In genomic region chr5:168291961-168292782, GRCh38 we compare ENCODE assay signal across 8 cellular contexts. TPM values are rescaled to one million over a fixed set of nuclear protein-coding genes. Genes with fewer than 3 reads are reported as not detected.
DNase-seq lines count a peak whose midpoint lies in the region; ATAC-seq and TF ChIP-seq lines count a peak whose summit lies in the region.

No MANE protein-coding gene starts in this region.

- no peak for TF ChIP-seq EP300 in sigmoid colon (IDR thresholded peaks at IDR 0.05)

- WGBS in sigmoid colon, 2 donors, result 1 to 3% methylated on average over 65 of the region's 65 CpGs

- no peak for TF ChIP-seq POLR2A in sigmoid colon (IDR thresholded peaks at IDR 0.05)

- no peak overlapping the region for H3K27ac ChIP-seq in SK-N-MC
- no peak overlapping the region for H3K27ac ChIP-seq in foreskin keratinocyte
- H3K27ac ChIP-seq in sigmoid colon, result no peak overlapping the region

- H3K27me3 ChIP-seq in foreskin keratinocyte, result no peaks in the 10 kb centered on the region
- H3K27me3 ChIP-seq in sigmoid colon, result peaks cover 6 to 45% (median 30%) of the 10 kb centered on the region in 3 donors

- H3K9me3 ChIP-seq in SK-N-MC (ENCODE audit: low read depth, low read length), result no peaks in the 10 kb centered on the region
- H3K9me3 ChIP-seq in sigmoid colon, result no peaks in the 10 kb centered on the region

- H3K36me3 ChIP-seq in SK-N-MC (ENCODE audit: insufficient read depth, low read length) (no peaks in the 10 kb centered on the region), sigmoid colon (no peaks in the 10 kb centered on the region)

- intact Hi-C loops in sigmoid colon (cut with DNase I), result no loop called here

- TF ChIP-seq CTCF in foreskin keratinocyte (conservative IDR thresholded peaks at IDR 0.05) (peak; percentile 27), sigmoid colon (IDR thresholded peaks at IDR 0.05) (no peak)

- peak; percentile 8 for ATAC-seq in HG02870 (IDR thresholded peaks at IDR 0.05; ENCODE audit: unreplicated experiment)
- peak; percentile 3 for ATAC-seq in foreskin keratinocyte
- no peak for ATAC-seq in GM19324 (IDR thresholded peaks at IDR 0.05; ENCODE audit: low FRiP score, unreplicated experiment)

- H3K9ac ChIP-seq in SK-N-MC (ENCODE audit: insufficient read length), result no peak overlapping the region

- peak; percentile 44 for DNase-seq in NCI-H146 (lab: John Stamatoyannopoulos, UW)
- no peak for DNase-seq in NCI-H146 treated with DMSO at 0.1 percent for 48 hours (lab: John Stamatoyannopoulos, UW; ENCODE audit: unreplicated experiment)
- no peak for DNase-seq in SK-N-MC (ENCODE audit: low read depth, low spot score)
- no peak for DNase-seq in foreskin keratinocyte
- DNase-seq in sigmoid colon, result no peak
- DNase-seq in COLO829 (ENCODE audit: low spot score), result no peak

- H3K4me1 ChIP-seq in foreskin keratinocyte (peaks cover 14% of the 10 kb centered on the region), sigmoid colon (peaks cover 0 to 18% (median 14%) of the 10 kb centered on the region in 4 donors)

- H3K4me3 ChIP-seq in SK-N-MC (peak overlapping the region; percentile 66; the same call in 1 of the 2 replicates), sigmoid colon (peak overlapping the region in 3 of 4 donors; percentile 35 to 52 (median 50))

RNA-seq across cellular contexts. Expression of gene WWC1, which starts 0.7 kb away (rescaled TPM):
- 32.7 and 37.9 TPM in 2 replicates for total RNA-seq in foreskin keratinocyte
- polyA plus RNA-seq in foreskin keratinocyte, result 18.1 and 20.1 TPM in 2 replicates
- total RNA-seq in sigmoid colon, result 1 to 10 TPM in 1 of 4 donors, under 1 TPM in 2, not detected in 1; 0.27 to 1.1 (median 0.28) TPM
- polyA plus RNA-seq in sigmoid colon, result 10 to 100 TPM; 11.4 to 15.4 (median 15.0) TPM

Comparison
In these comparisons a context has a peak if more than half of its experiments do, and no peak if none do; other contexts are left out.
1. RNA of gene WWC1, which starts 0.7 kb away (total RNA-seq): 32.7 to 37.9 TPM in foreskin keratinocyte; 0.27 to 1.1 TPM in sigmoid colon; every median in the first group is over 10 times any median in the second.